15 cellular contexts compared by ENCODE assay signal in the genomic region with DNA sequence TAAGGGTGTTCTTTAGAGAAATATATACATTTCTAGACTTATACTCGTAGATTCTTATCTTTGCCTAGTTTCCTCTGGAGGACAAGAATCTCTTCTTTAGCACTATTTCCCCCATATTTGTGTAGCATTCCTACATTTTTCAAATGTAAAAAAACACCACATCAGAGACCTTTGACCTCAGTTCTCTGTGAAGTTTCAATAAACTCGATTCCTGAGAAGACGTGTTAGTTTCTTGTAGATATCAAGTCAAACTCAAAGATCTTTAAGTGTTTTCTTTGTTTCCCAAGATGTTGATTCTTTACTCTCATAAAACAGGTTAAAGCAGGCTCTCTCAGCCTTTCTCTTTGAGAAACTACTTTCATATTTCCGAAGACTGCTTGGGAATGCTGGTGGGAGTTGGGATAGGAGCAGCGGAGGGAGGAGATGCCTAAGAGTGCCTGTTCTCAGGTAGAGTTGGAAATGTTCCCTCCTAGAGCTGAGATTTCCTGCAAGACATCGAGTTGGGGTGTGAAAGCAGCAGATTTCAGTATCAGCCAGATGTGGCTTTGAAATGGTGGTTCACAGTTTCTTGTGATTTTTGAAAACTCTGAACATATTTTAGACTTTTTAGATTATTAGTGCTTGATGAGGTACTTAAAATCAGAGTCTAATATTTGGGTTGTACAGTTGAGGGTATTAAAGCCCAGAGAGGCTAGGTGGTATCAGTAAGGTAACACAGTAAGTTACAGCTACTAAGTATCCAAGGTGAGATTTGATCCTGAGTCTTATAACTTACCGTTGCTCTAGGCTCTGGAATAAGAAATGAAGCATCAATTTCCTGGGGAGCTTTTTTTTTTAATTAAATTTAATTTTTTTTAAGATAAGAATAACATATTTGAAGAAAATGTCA. TPM values are rescaled to one million over a fixed set of nuclear protein-coding genes. Genes with fewer than 3 reads are reported as not detected.
A peak's percentile ranks its signal among the peaks of the same experiment; 100 is the strongest.
DNase-seq lines count a peak whose midpoint lies in the region; ATAC-seq, FAIRE-seq and TF ChIP-seq lines count a peak whose summit lies in the region.
"Had no signal": no experiment of that assay in that cellular context is flagged by ENCODE, and none has a peak within 500 bp of the region (broad histone marks: within the 10 kb centered on the region; RNA-seq: fewer than 3 reads in every experiment).

No MANE protein-coding gene starts in this region.

- no peak for FAIRE-seq in K562 (lab: Jason Lieb, UNC)
- FAIRE-seq: bronchial epithelial cell had no signal

- no peaks in the 10 kb centered on the region for H3K9me3 Mint-ChIP-seq in GM23338
- H3K9me3 Mint-ChIP-seq in naive B cell, result no peaks in the 10 kb centered on the region

- H3F3A ChIP-seq in GM23338 (replicated peaks; ENCODE audit: low read depth), result no peaks in the 10 kb centered on the region

- H3K4me1 Mint-ChIP-seq in GM23338, result peaks cover 3% of the 10 kb centered on the region; the same call in 2 of the 3 replicates
- H3K4me1 Mint-ChIP-seq in naive B cell, result peaks cover 50 to 87% (median 75%) of the 10 kb centered on the region in 3 donors

- H3K27me3 Mint-ChIP-seq in GM23338 (ENCODE audit: insufficient read depth, low read depth, poor library complexity) (peaks cover 4% of the 10 kb centered on the region), naive B cell (no peaks in the 10 kb centered on the region)

- H3K4me3 Mint-ChIP-seq in GM23338 (no peak overlapping the region), naive B cell (peak overlapping the region; percentile 52 to 87 (median 81))

- no peaks in the 10 kb centered on the region for H3K9me1 ChIP-seq in K562 (ENCODE audit: control insufficient read depth, insufficient read depth, low read length)

- POLR2A ChIA-PET in AG04450 (lab: Yijun Ruan, JAX), result no interaction called here
- POLR2A ChIA-PET in K562 (lab: Yijun Ruan, JAX), result interaction anchor here (1.2 to 5.6 kb wide), 2 partner anchors 9 to 12 kb away, joined by 3 to 43 read pairs; no protein-coding TSS in a partner anchor
- POLR2A ChIA-PET in A673 (lab: Charles Lee; ENCODE audit: low non-redundant PET), result no interaction called here

- H3K79me2 ChIP-seq in GM23338 (replicated peaks; ENCODE audit: insufficient read depth) (peaks cover 70% of the 10 kb centered on the region), K562 (ENCODE audit: control insufficient read depth, insufficient read depth, low read length) (peaks cover 12% of the 10 kb centered on the region; the same call in 1 of the 3 replicates)

- H3K27ac Mint-ChIP-seq in GM23338, result 0 out of 2 replicates have a peak overlapping the region, but pooled peaks have one; percentile 28
- H3K27ac Mint-ChIP-seq in naive B cell, result peak overlapping the region; percentile 38 to 95 (median 90)

- H3K9me3 ChIP-seq in AG04450 (ENCODE audit: control insufficient read depth, insufficient read depth, low read length), result no peaks in the 10 kb centered on the region
- H3K9me3 ChIP-seq in K562 (replicated peaks; ENCODE audit: control insufficient read depth, insufficient read depth, low read depth, low read length), result no peaks in the 10 kb centered on the region
- no peaks in the 10 kb centered on the region for H3K9me3 ChIP-seq in A673 (ENCODE audit: low read depth, low read length, poor library complexity, severe bottlenecking)

- H4K20me1 ChIP-seq in GM23338 (replicated peaks; ENCODE audit: insufficient read depth) (peaks cover 19% of the 10 kb centered on the region; the same call in 1 of the 2 replicates), K562 (replicated peaks; ENCODE audit: control insufficient read depth, insufficient read depth, low read length) (no peaks in the 10 kb centered on the region)

- H3K4me1 ChIP-seq in GM23338 (ENCODE audit: insufficient read depth) (no peaks in the 10 kb centered on the region), K562 (replicated peaks in 1 of 2; ENCODE audit: control insufficient read depth in 2 of 2, insufficient read depth in 2 of 2, low read length in 2 of 2) (peaks cover 0 to 8% of the 10 kb centered on the region in 2 experiments; a peak in 3 of 5 replicates), A673 (ENCODE audit: insufficient read depth, low read length, poor library complexity, severe bottlenecking) (peaks cover 12% of the 10 kb centered on the region)

- CTCF ChIA-PET in AG04450 (lab: Charles Lee) (interaction anchor here (1.1 to 1.2 kb wide), 2 partner anchors 17 to 70 kb away, joined by 3 to 5 read pairs; no protein-coding TSS in a partner anchor), K562 (lab: Yijun Ruan, JAX; ENCODE audit: low intra/inter-chr PET ratio) (no interaction called here), A673 (lab: Charles Lee) (no interaction called here)

- intact Hi-C loops in K562 (cut with micrococcal nuclease) (no loop called here), A673 (cut with micrococcal nuclease; ENCODE audit: unreplicated experiment) (no loop called here)

- no peak overlapping the region for H3K9ac ChIP-seq in K562 (ENCODE audit: insufficient read depth in 1 of 2, low read depth in 2 of 2, low read length in 2 of 2)

- H3K4me2 ChIP-seq in GM23338 (no peak overlapping the region), K562 (ENCODE audit: insufficient read depth, low read length) (no peak overlapping the region)

- ATAC-seq in GM23338 (no peak), K562 (no peak), naive B cell (ENCODE audit: low read depth in 2 of 2) (no peak), HG03108 (IDR thresholded peaks at IDR 0.05; ENCODE audit: unreplicated experiment) (no peak), GM21825 (IDR thresholded peaks at IDR 0.05; ENCODE audit: unreplicated experiment) (no peak)

- BruUV-seq in K562 (replicated peaks; lab: Mats Ljungman, UMichigan), result no TSS peak
- no TSS peak for BruUV-seq in A673 (replicated peaks; lab: Mats Ljungman, UMichigan)

- TF ChIP-seq EP300 in K562 (IDR thresholded peaks at IDR 0.05; ENCODE audit: low read length), result no peak

- DNase-seq in AG04450 (ENCODE audit: low read depth, low spot score) (no peak), GM23338 (ENCODE audit: low spot score) (no peak), K562 (ENCODE audit: extremely low read depth in 1 of 4, low spot score in 3 of 4) (no peak), naive B cell (no peak), A673 (ENCODE audit: low spot score) (no peak), NCI-H69 (lab: John Stamatoyannopoulos, UW) (no peak)
- DNase-seq: activated CD4-positive, CD25-positive, alpha-beta regulatory T cell; activated naive CD4-positive, alpha-beta T cell; islet precursor cell; NCI-H2107; NCI-H82; RPMI8226 had no signal

- in situ Hi-C loops in K562 (cut with MboI), result no loop called here

- no peaks in the 10 kb centered on the region for H3K36me3 ChIP-seq in GM23338 (ENCODE audit: insufficient read depth)
- no peaks in the 10 kb centered on the region for H3K36me3 ChIP-seq in K562 (ENCODE audit: control insufficient read depth, insufficient read depth, low read length)
- no peaks in the 10 kb centered on the region for H3K36me3 ChIP-seq in A673 (ENCODE audit: insufficient read depth, low read length, poor library complexity, severe bottlenecking)

- no peaks in the 10 kb centered on the region for H3K9me2 ChIP-seq in GM23338 (ENCODE audit: insufficient read depth)

- TF ChIP-seq CTCF in AG04450 (IDR thresholded peaks at IDR 0.05; ENCODE audit: low read depth, low read length) (no peak), GM23338 (conservative IDR thresholded peaks at IDR 0.05; ENCODE audit: low read depth in 2 of 2) (no peak), K562 (IDR thresholded peaks at IDR 0.05 in 2 of 3, conservative IDR thresholded peaks at IDR 0.05 in 1 of 3; ENCODE audit: insufficient read depth in 2 of 3, low read depth in 1 of 3, low read length in 3 of 3) (no peak), A673 (conservative IDR thresholded peaks at IDR 0.05; ENCODE audit: low read depth, low read length) (no peak)

- H3K36me3 Mint-ChIP-seq in GM23338 (ENCODE audit: low read depth) (peaks cover 4% of the 10 kb centered on the region; the same call in 2 of the 3 replicates), naive B cell (no peaks in the 10 kb centered on the region)

- TF ChIP-seq RAD21 in K562 (CRISPR knock-in tag; conservative IDR thresholded peaks at IDR 0.05 in 1 of 2, IDR thresholded peaks at IDR 0.05 in 1 of 2), result no peak

- H3K27ac ChIP-seq in AG04450 (ENCODE audit: low read depth, low read length) (peak overlapping the region; percentile 66), GM23338 (ENCODE audit: low read depth) (peak overlapping the region; percentile 26), K562 (ENCODE audit: extremely low read depth, low read depth, low read length) (no peak overlapping the region), A673 (ENCODE audit: low read depth, low read length, poor library complexity, severe bottlenecking) (no peak overlapping the region)

- H2AFZ ChIP-seq in GM23338, result no peak overlapping the region
- no peak overlapping the region for H2AFZ ChIP-seq in K562 (ENCODE audit: low read depth, low read length)

- 51% methylated on average over 7 of the region's 7 CpGs for WGBS in K562 (ENCODE audit: insufficient coverage, low coverage, missing lambda C conversion rate)

- no peaks in the 10 kb centered on the region for H3K27me3 ChIP-seq in AG04450 (ENCODE audit: control insufficient read depth, insufficient read depth, low read length)
- H3K27me3 ChIP-seq in GM23338 (ENCODE audit: insufficient read depth), result no peaks in the 10 kb centered on the region
- no peaks in the 10 kb centered on the region for H3K27me3 ChIP-seq in K562 (ENCODE audit: control insufficient read depth in 2 of 2, insufficient read depth in 2 of 2, low read length in 2 of 2)
- H3K27me3 ChIP-seq in A673 (replicated peaks; ENCODE audit: insufficient read depth, low read depth, low read length, poor library complexity), result no peaks in the 10 kb centered on the region

- no peak for TF ChIP-seq POLR2A in K562 (conservative IDR thresholded peaks at IDR 0.05)

- H3K4me3 ChIP-seq in AG04450 (ENCODE audit: low read depth, low read length), result peak overlapping the region; percentile 15; the same call in 1 of the 2 replicates
- no peak overlapping the region for H3K4me3 ChIP-seq in GM23338
- no peak overlapping the region for H3K4me3 ChIP-seq in K562
- H3K4me3 ChIP-seq in A673 (ENCODE audit: low read depth, low read length, poor library complexity, severe bottlenecking), result no peak overlapping the region

RNA-seq across cellular contexts. Expression of gene ADK, which starts 13.9 kb away (rescaled TPM):
- polyA plus RNA-seq in AG04450 (2011; rRNA removed), result 31.3 and 41.9 TPM in 2 replicates
- 9.2 and 16.1 TPM in 2 replicates for polyA minus RNA-seq in AG04450 (2011; rRNA and poly(A)+ RNA removed)
- total RNA-seq in GM23338 (2014; rRNA removed; shearing (Covaris generic)), result 39.9 and 50.3 TPM in 2 replicates
- 42.4 and 53.0 TPM in 2 replicates for polyA plus RNA-seq in GM23338 (2016; fragmentation: Nextera tagmentation; extraction: Ambion mirVana)
- 43.7 and 86.9 TPM in 2 replicates for total RNA-seq in K562 (2011; cell fraction: chromatin; rRNA removed; ENCODE audit: low replicate concordance)
- 26.2 and 32.6 TPM in 2 replicates for total RNA-seq in K562 (2011; cell fraction: nucleolus; rRNA removed)
- 31.7 and 37.8 TPM in 2 replicates for total RNA-seq in K562 (2011; cell fraction: nucleoplasm; rRNA removed)
- total RNA-seq in K562 (2014; rRNA removed), result 50.5 and 54.2 TPM in 2 replicates
- total RNA-seq in K562 (2014; rRNA removed; fragmentation: Illumina TruSeq; extraction: Trizol), result 72.6 and 87.9 TPM in 2 replicates
- 61.1 and 65.4 TPM in 2 replicates for total RNA-seq in K562 (2015; rRNA removed; fragmentation: Illumina TruSeq; extraction: Trizol)
- total RNA-seq in K562 (2021), result 73.6 and 75.1 TPM in 2 replicates
- 55.4 and 88.5 TPM in 2 replicates for polyA plus RNA-seq in K562 (2011; rRNA removed)
- polyA plus RNA-seq in K562 (2011; cell fraction: cytosol; rRNA removed), result 15.0 and 24.2 TPM in 2 replicates
- 10.0 and 16.4 TPM in 2 replicates for polyA plus RNA-seq in K562 (2011; cell fraction: nucleus; rRNA removed)
- polyA plus RNA-seq in K562 (2012), result 42.2 and 50.7 TPM in 2 replicates
- polyA plus RNA-seq in K562 (2014; fragmentation: Illumina TruSeq; extraction: Trizol), result 77.8 and 78.9 TPM in 2 replicates
- 10 to 100 TPM; 83.6 to 97.8 TPM for polyA plus RNA-seq in K562 (2014; fragmentation: Nextera tagmentation; extraction: Ambion mirVana)
- 65.8 and 71.0 TPM in 2 replicates for polyA plus RNA-seq in K562 (2014; rRNA removed)
- polyA minus RNA-seq in K562 (2011; rRNA and poly(A)+ RNA removed), result 59.0 and 60.1 TPM in 2 replicates
- polyA minus RNA-seq in K562 (2011; cell fraction: cytosol; rRNA and poly(A)+ RNA removed), result 15.1 and 21.9 TPM in 2 replicates
- polyA minus RNA-seq in K562 (2011; cell fraction: nucleus; rRNA and poly(A)+ RNA removed), result 25.7 and 34.8 TPM in 2 replicates
- 100 to 1,000 TPM; 240 to 379 (median 288) TPM for polyA plus RNA-seq in naive B cell (ENCODE audit: low read depth in 6 of 6)
- 46.5 and 49.0 TPM in 2 replicates for total RNA-seq in A673 (2021)

RNA-seq across cellular contexts. Expression of gene AP3M1, which starts 14.3 kb away (rescaled TPM):
- 52.0 and 70.7 TPM in 2 replicates for polyA plus RNA-seq in AG04450 (2011; rRNA removed)
- polyA minus RNA-seq in AG04450 (2011; rRNA and poly(A)+ RNA removed), result 30.3 and 48.3 TPM in 2 replicates
- 33.1 and 41.7 TPM in 2 replicates for total RNA-seq in GM23338 (2014; rRNA removed; shearing (Covaris generic))
- 10.9 and 13.8 TPM in 2 replicates for polyA plus RNA-seq in GM23338 (2016; fragmentation: Nextera tagmentation; extraction: Ambion mirVana)
- 79.8 and 112 TPM in 2 replicates for total RNA-seq in K562 (2011; cell fraction: chromatin; rRNA removed; ENCODE audit: low replicate concordance)
- total RNA-seq in K562 (2011; cell fraction: nucleolus; rRNA removed), result 46.7 and 47.5 TPM in 2 replicates
- 65.3 and 84.1 TPM in 2 replicates for total RNA-seq in K562 (2011; cell fraction: nucleoplasm; rRNA removed)
- 44.3 and 48.1 TPM in 2 replicates for total RNA-seq in K562 (2014; rRNA removed)
- 67.1 and 75.5 TPM in 2 replicates for total RNA-seq in K562 (2014; rRNA removed; fragmentation: Illumina TruSeq; extraction: Trizol)
- total RNA-seq in K562 (2015; rRNA removed; fragmentation: Illumina TruSeq; extraction: Trizol), result 61.4 and 67.6 TPM in 2 replicates
- 66.8 and 67.8 TPM in 2 replicates for total RNA-seq in K562 (2021)
- polyA plus RNA-seq in K562 (2011; rRNA removed), result 109 and 135 TPM in 2 replicates
- polyA plus RNA-seq in K562 (2011; cell fraction: cytosol; rRNA removed), result 39.8 and 73.5 TPM in 2 replicates
- 48.8 and 68.8 TPM in 2 replicates for polyA plus RNA-seq in K562 (2011; cell fraction: nucleus; rRNA removed)
- 53.8 and 71.1 TPM in 2 replicates for polyA plus RNA-seq in K562 (2012)
- 86.9 and 105 TPM in 2 replicates for polyA plus RNA-seq in K562 (2014; fragmentation: Illumina TruSeq; extraction: Trizol)
- 10 to 100 TPM; 54.7 to 89.9 TPM for polyA plus RNA-seq in K562 (2014; fragmentation: Nextera tagmentation; extraction: Ambion mirVana)
- polyA plus RNA-seq in K562 (2014; rRNA removed), result 51.5 and 68.4 TPM in 2 replicates
- polyA minus RNA-seq in K562 (2011; rRNA and poly(A)+ RNA removed), result 140 and 141 TPM in 2 replicates
- 41.5 and 57.5 TPM in 2 replicates for polyA minus RNA-seq in K562 (2011; cell fraction: cytosol; rRNA and poly(A)+ RNA removed)
- 24.9 and 46.7 TPM in 2 replicates for polyA minus RNA-seq in K562 (2011; cell fraction: nucleus; rRNA and poly(A)+ RNA removed)
- 10 to 100 TPM; 28.8 to 40.8 (median 32.9) TPM for polyA plus RNA-seq in naive B cell (ENCODE audit: low read depth in 6 of 6)
- 63.7 and 68.3 TPM in 2 replicates for total RNA-seq in A673 (2021)

Comparison
In these comparisons a context has a peak if more than half of its experiments do, and no peak if none do; other contexts are left out.
1. H3K27ac ChIP-seq: peak in AG04450 (single experiment) and GM23338 (single experiment); none in K562 (single experiment) and A673 (single experiment).